ENCODE assay signal across 23 cellular contexts in the genomic region with DNA sequence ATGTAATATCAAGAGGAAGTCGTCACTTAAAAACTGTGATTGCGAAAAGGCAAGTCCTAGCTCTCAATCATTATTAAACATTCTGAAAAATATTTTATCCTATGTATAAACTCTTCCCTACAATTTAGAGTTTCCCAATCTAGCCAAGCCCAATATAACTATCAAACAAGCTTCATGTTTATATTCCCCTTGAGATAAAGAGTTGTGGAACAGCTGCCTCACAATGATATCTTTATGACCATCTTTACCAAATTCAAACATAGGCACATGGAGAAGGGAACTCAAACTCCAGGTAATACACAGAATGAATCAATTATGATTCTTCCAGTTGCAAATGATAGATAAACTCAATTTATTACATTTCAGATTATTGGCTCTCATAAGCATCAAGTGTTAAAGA.
"Had no signal": no experiment of that assay in that cellular context is flagged by ENCODE, and none has a peak within 500 bp of the region (broad histone marks: within the 10 kb centered on the region; RNA-seq: fewer than 3 reads in every experiment).

No MANE protein-coding gene starts in this region.

- H3K27ac ChIP-seq: coronary artery, dorsolateral prefrontal cortex, esophagus muscularis mucosa, foreskin keratinocyte, gastroesophageal sphincter, heart right ventricle, left lung, lower lobe of right lung had no signal

- H3K4me3 ChIP-seq: coronary artery, dorsolateral prefrontal cortex, esophagus muscularis mucosa, gastroesophageal sphincter, heart right ventricle, left lung, lower lobe of right lung had no signal

- ATAC-seq: foreskin keratinocyte; gastroesophageal sphincter; heart right ventricle; left lung; left ventricle myocardium superior; lower lobe of right lung; naive thymus-derived CD4-positive, alpha-beta T cell had no signal

- DNase-seq: dermis blood vessel endothelial cell; dorsolateral prefrontal cortex; effector CD4-positive, alpha-beta T cell; effector memory CD4-positive, alpha-beta T cell; foreskin keratinocyte; glutamatergic neuron; head of caudate nucleus; heart right ventricle; hypothalamus; immature natural killer cell; islet precursor cell; kidney; kidney glomerular epithelial cell; left lung; left ventricle myocardium superior; lower lobe of right lung; mesenchymal stem cell; naive thymus-derived CD4-positive, alpha-beta T cell had no signal

- H3K36me3 ChIP-seq: esophagus muscularis mucosa, gastroesophageal sphincter, heart right ventricle, left lung, lower lobe of right lung had no signal

- FAIRE-seq: endothelial cell of umbilical vein, frontal cortex, kidney had no signal

- H3K9me3 ChIP-seq: esophagus muscularis mucosa, gastroesophageal sphincter, lower lobe of right lung had no signal

- H3K4me1 ChIP-seq: esophagus muscularis mucosa, foreskin keratinocyte, gastroesophageal sphincter, heart right ventricle, left lung, lower lobe of right lung had no signal

- H3K27me3 ChIP-seq: dorsolateral prefrontal cortex, esophagus muscularis mucosa, foreskin keratinocyte, gastroesophageal sphincter, heart right ventricle, left lung had no signal
